In the genomic region with DNA sequence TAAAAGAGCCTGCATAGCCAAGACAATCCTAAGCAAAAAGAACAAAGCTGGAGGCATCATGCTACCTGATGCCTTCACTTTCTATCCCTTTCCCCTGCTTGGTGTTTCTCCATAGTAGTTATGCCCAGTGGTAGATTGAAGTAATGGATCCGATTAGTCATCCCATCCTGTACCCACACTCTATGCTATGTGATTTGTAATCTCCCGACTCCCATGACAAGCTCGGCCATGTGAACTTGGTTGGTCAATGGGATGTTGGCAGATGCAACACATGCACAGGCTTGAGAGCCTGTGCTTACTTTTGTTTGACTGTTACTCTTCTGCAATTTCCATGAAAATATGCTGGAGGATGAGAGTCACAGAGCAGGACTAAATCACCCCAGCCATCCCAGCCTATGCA, we compare ENCODE assay signal across 15 cellular contexts.
DNase-seq lines count a peak whose midpoint lies in the region; ATAC-seq and TF ChIP-seq lines count a peak whose summit lies in the region.
"Had no signal": no experiment of that assay in that cellular context is flagged by ENCODE, and none has a peak within 500 bp of the region (broad histone marks: within the 10 kb centered on the region; RNA-seq: fewer than 3 reads in every experiment).

No MANE protein-coding gene starts in this region.

- no peak overlapping the region for H3K4me3 ChIP-seq in RWPE2 (ENCODE audit: severe bottlenecking)
- no peak overlapping the region for H3K4me3 ChIP-seq in epithelial cell of esophagus (ENCODE audit: low read length)
- H3K4me3 ChIP-seq in smooth muscle cell: no peak overlapping the region
- H3K4me3 ChIP-seq: GM23248, HAP-1 had no signal

- WGBS in smooth muscle cell (ENCODE audit: low lambda C conversion rate): 99% methylated on average over 3 of the region's 3 CpGs

- peaks cover 8% of the 10 kb centered on the region for H3K4me1 ChIP-seq in RWPE2 (ENCODE audit: insufficient read depth, poor library complexity, severe bottlenecking)
- no peaks in the 10 kb centered on the region for H3K4me1 ChIP-seq in smooth muscle cell (ENCODE audit: low read depth)
- H3K4me1 ChIP-seq: Caco-2, HAP-1 had no signal

- H2AFZ ChIP-seq in smooth muscle cell (ENCODE audit: low read depth): no peak overlapping the region
- H2AFZ ChIP-seq: GM23248 had no signal

- H3K79me2 ChIP-seq in smooth muscle cell (ENCODE audit: low read depth): no peaks in the 10 kb centered on the region

- no peak for TF ChIP-seq CTCF in RWPE2 (IDR thresholded peaks at IDR 0.05; ENCODE audit: poor library complexity, severe bottlenecking)
- no peak for TF ChIP-seq CTCF in epithelial cell of esophagus (IDR thresholded peaks at IDR 0.05; ENCODE audit: insufficient read depth, low read depth, low read length, missing control alignments)
- no peak for TF ChIP-seq CTCF in smooth muscle cell (IDR thresholded peaks at IDR 0.05; ENCODE audit: borderline replicate concordance, insufficient read depth, poor library complexity, severe bottlenecking)

- DNase-seq in LHCN-M2 (ENCODE audit: low read depth) (peak; percentile 11), RWPE2 (ENCODE audit: low spot score) (no peak), epithelial cell of esophagus (ENCODE audit: low read depth) (peak; percentile 94), NCI-H146 (lab: John Stamatoyannopoulos, UW) (no peak), smooth muscle cell (lab: John Stamatoyannopoulos, UW; ENCODE audit: unreplicated experiment) (no peak)
- DNase-seq: ACHN; BE2C; C1 segment of cervical spinal cord; Caco-2; CD4-positive, alpha-beta T cell; GM23248 had no signal

- H3K27me3 ChIP-seq in RWPE2 (ENCODE audit: insufficient read depth, poor library complexity, severe bottlenecking) (no peaks in the 10 kb centered on the region), smooth muscle cell (ENCODE audit: low read depth) (no peaks in the 10 kb centered on the region)
- H3K27me3 ChIP-seq: BE2C had no signal

- H3F3A ChIP-seq in smooth muscle cell (ENCODE audit: low read depth): no peaks in the 10 kb centered on the region

- H3K36me3 ChIP-seq in RWPE2 (ENCODE audit: low read depth): no peaks in the 10 kb centered on the region
- no peaks in the 10 kb centered on the region for H3K36me3 ChIP-seq in smooth muscle cell (ENCODE audit: low read depth)
- H3K36me3 ChIP-seq: BE2C, HAP-1 had no signal

- no peak overlapping the region for H3K4me2 ChIP-seq in smooth muscle cell

- H4K20me1 ChIP-seq in smooth muscle cell (ENCODE audit: low read depth): no peaks in the 10 kb centered on the region

- no peak overlapping the region for H3K9ac ChIP-seq in smooth muscle cell (ENCODE audit: low read depth)
- H3K9ac ChIP-seq: GM23248 had no signal

- peak; percentile 85 for ATAC-seq in RWPE2 (ENCODE audit: low read depth)
- no peak for ATAC-seq in HG03135 (IDR thresholded peaks at IDR 0.05; ENCODE audit: unreplicated experiment)
- ATAC-seq: HepG2 had no signal

- no peak overlapping the region for H3K27ac ChIP-seq in RWPE2 (ENCODE audit: poor library complexity, severe bottlenecking)
- H3K27ac ChIP-seq in smooth muscle cell (ENCODE audit: low read depth): no peak overlapping the region
- H3K27ac ChIP-seq: GM23248, HL-60 had no signal

- no peaks in the 10 kb centered on the region for H3K9me3 ChIP-seq in RWPE2 (ENCODE audit: severe bottlenecking)
- H3K9me3 ChIP-seq in smooth muscle cell (replicated peaks; ENCODE audit: low read depth): no peaks in the 10 kb centered on the region
- H3K9me3 ChIP-seq: BE2C, Caco-2, HAP-1 had no signal

Comparison
In these comparisons a context has a peak if more than half of its experiments do, and no peak if none do; other contexts are left out.
1. DNase-seq: peak in LHCN-M2 (single experiment) and epithelial cell of esophagus (single experiment); none in RWPE2 (single experiment), NCI-H146 (single experiment) and smooth muscle cell (single experiment).